Comparison of ENCODE assay signal across 10 cellular contexts in genomic region chr6:170266061-170266825, GRCh38. TPM values are rescaled to one million over a fixed set of nuclear protein-coding genes. Genes with fewer than 3 reads are reported as not detected.
DNase-seq lines count a peak whose midpoint lies in the region; ATAC-seq and TF ChIP-seq lines count a peak whose summit lies in the region.
"Had no signal": no experiment of that assay in that cellular context is flagged by ENCODE, and none has a peak within 500 bp of the region (broad histone marks: within the 10 kb centered on the region; RNA-seq: fewer than 3 reads in every experiment).

No MANE protein-coding gene starts in this region.

- H3K27me3 ChIP-seq in H9 (ENCODE audit: insufficient read depth, low read length) (no peaks in the 10 kb centered on the region), A673 (replicated peaks; ENCODE audit: insufficient read depth, low read depth, low read length, poor library complexity) (no peaks in the 10 kb centered on the region)
- H3K27me3 ChIP-seq: foreskin keratinocyte had no signal

- no peaks in the 10 kb centered on the region for H3K4me1 ChIP-seq in H9 (ENCODE audit: insufficient read depth, low read length)
- no peaks in the 10 kb centered on the region for H3K4me1 ChIP-seq in A673 (ENCODE audit: insufficient read depth, low read length, poor library complexity, severe bottlenecking)
- H3K4me1 ChIP-seq: foreskin keratinocyte had no signal

- H3K27ac Mint-ChIP-seq in H9 = peak overlapping the region in 2 of 3 experiments; percentile 42 to 62; a peak in 2 of 7 replicates
- H3K27ac Mint-ChIP-seq in activated naive CD8-positive, alpha-beta T cell treated with anti-CD3 and anti-CD28 coated beads for 36 hours = no peak overlapping the region
- H3K27ac Mint-ChIP-seq in naive thymus-derived CD8-positive, alpha-beta T cell = no peak overlapping the region
- H3K27ac Mint-ChIP-seq: activated CD8-positive, alpha-beta memory T cell treated with anti-CD3 and anti-CD28 coated beads, Interleukin-2, amount 10 ng/mL, durations not matched to agents 7 days and 5 days had no signal

- H3K23ac ChIP-seq in H9 (ENCODE audit: insufficient read length, low read depth, low read length) = no peak overlapping the region

- H3K4me2 ChIP-seq in H9 (ENCODE audit: insufficient read depth, insufficient read length, low read length) = no peak overlapping the region

- no peak overlapping the region for H3K4ac ChIP-seq in H9 (ENCODE audit: low read depth, low read length)

- no peaks in the 10 kb centered on the region for H3K36me3 Mint-ChIP-seq in H9 (ENCODE audit: insufficient read depth in 1 of 3, low read depth in 3 of 3)
- no peaks in the 10 kb centered on the region for H3K36me3 Mint-ChIP-seq in activated naive CD8-positive, alpha-beta T cell treated with anti-CD3 and anti-CD28 coated beads for 36 hours
- H3K36me3 Mint-ChIP-seq in naive thymus-derived CD8-positive, alpha-beta T cell = no peaks in the 10 kb centered on the region
- H3K36me3 Mint-ChIP-seq: activated CD8-positive, alpha-beta memory T cell treated with anti-CD3 and anti-CD28 coated beads, Interleukin-2, amount 10 ng/mL, durations not matched to agents 7 days and 5 days had no signal

- no peak overlapping the region for H3K4me3 Mint-ChIP-seq in H9
- no peak overlapping the region for H3K4me3 Mint-ChIP-seq in activated naive CD8-positive, alpha-beta T cell treated with anti-CD3 and anti-CD28 coated beads for 36 hours
- no peak overlapping the region for H3K4me3 Mint-ChIP-seq in naive thymus-derived CD8-positive, alpha-beta T cell
- H3K4me3 Mint-ChIP-seq: activated CD8-positive, alpha-beta memory T cell treated with anti-CD3 and anti-CD28 coated beads, Interleukin-2, amount 10 ng/mL, durations not matched to agents 7 days and 5 days had no signal

- no peak overlapping the region for H2BK15ac ChIP-seq in H9 (ENCODE audit: low read depth, low read length)

- H4K20me1 ChIP-seq in H9 (ENCODE audit: control insufficient read depth, insufficient read depth, insufficient read length) = no peaks in the 10 kb centered on the region

- no peak overlapping the region for H4K91ac ChIP-seq in H9 (ENCODE audit: insufficient read length, low read depth, low read length)

- H4K5ac ChIP-seq in H9 (ENCODE audit: insufficient read length, low read depth, low read length) = no peak overlapping the region

- no peak overlapping the region for H3K14ac ChIP-seq in H9 (ENCODE audit: insufficient read depth, low read length)

- no peak overlapping the region for H2BK12ac ChIP-seq in H9 (ENCODE audit: insufficient read length, low read depth, low read length)

- no peak overlapping the region for H2BK20ac ChIP-seq in H9 (ENCODE audit: low read depth, low read length, poor library complexity, severe bottlenecking)

- H3K9ac ChIP-seq in H9 (ENCODE audit: extremely low read depth, insufficient read length, low read length) = no peak overlapping the region

- no peaks in the 10 kb centered on the region for H3K79me2 ChIP-seq in H9 (ENCODE audit: insufficient read depth, low read length)

- CTCF ChIA-PET in A673 (lab: Charles Lee) = no interaction called here

- H3K36me3 ChIP-seq in A673 (ENCODE audit: insufficient read depth, low read length, poor library complexity, severe bottlenecking) = no peaks in the 10 kb centered on the region

- no peak overlapping the region for H2BK5ac ChIP-seq in H9 (ENCODE audit: insufficient read length, low read length)

- H3T11ph ChIP-seq in H9 (ENCODE audit: low read length) = no peak overlapping the region

- no peak for TF ChIP-seq CTCF in H9 (conservative IDR thresholded peaks at IDR 0.05)
- no peak for TF ChIP-seq CTCF in A673 (conservative IDR thresholded peaks at IDR 0.05; ENCODE audit: low read depth, low read length)

- no peaks in the 10 kb centered on the region for H3K23me2 ChIP-seq in H9 (ENCODE audit: insufficient read length, low read depth, low read length, poor library complexity, severe bottlenecking)

- no peak overlapping the region for H2AFZ ChIP-seq in H9 (ENCODE audit: low read length)

- no peak overlapping the region for H2AK5ac ChIP-seq in H9 (ENCODE audit: insufficient read length, low read length)

- H3K27ac ChIP-seq in H9 (ENCODE audit: insufficient read length, low read depth, low read length) = no peak overlapping the region
- H3K27ac ChIP-seq in A673 (ENCODE audit: low read depth, low read length, poor library complexity, severe bottlenecking) = no peak overlapping the region
- H3K27ac ChIP-seq: foreskin keratinocyte had no signal

- H2BK120ac ChIP-seq in H9 (ENCODE audit: low read depth, low read length, poor library complexity, severe bottlenecking) = no peak overlapping the region

- intact Hi-C loops in left cardiac atrium (cut with DNase I) = no loop called here
- intact Hi-C loops in A673 (cut with micrococcal nuclease; ENCODE audit: unreplicated experiment) = no loop called here

- H3K27me3 Mint-ChIP-seq in H9 (ENCODE audit: low read depth) = peaks cover 2% of the 10 kb centered on the region
- peaks cover 3% of the 10 kb centered on the region for H3K27me3 Mint-ChIP-seq in activated naive CD8-positive, alpha-beta T cell treated with anti-CD3 and anti-CD28 coated beads for 36 hours
- peaks cover 0 to 4% (median 0%) of the 10 kb centered on the region in 5 donors for H3K27me3 Mint-ChIP-seq in naive thymus-derived CD8-positive, alpha-beta T cell

- ATAC-seq in left cardiac atrium = peak; percentile 51 to 62
- ATAC-seq in naive thymus-derived CD8-positive, alpha-beta T cell = no peak
- ATAC-seq: activated CD8-positive, alpha-beta memory T cell treated with anti-CD3 and anti-CD28 coated beads, Interleukin-2, amount 10 ng/mL, durations not matched to agents 7 days and 5 days; foreskin keratinocyte had no signal

- H3K79me1 ChIP-seq in H9 (ENCODE audit: insufficient read depth, low read depth, low read length, poor library complexity, severe bottlenecking) = no peaks in the 10 kb centered on the region

- no peak overlapping the region for H3K56ac ChIP-seq in H9 (ENCODE audit: insufficient read length, low read depth, low read length)

- POLR2A ChIA-PET in A673 (lab: Charles Lee; ENCODE audit: low non-redundant PET) = no interaction called here
- POLR2A ChIA-PET in naive thymus-derived CD8-positive, alpha-beta T cell (lab: Charles Lee) = no interaction called here

- peaks cover 21 to 27% of the 10 kb centered on the region in 2 experiments for H3K4me1 Mint-ChIP-seq in H9
- peaks cover 3% of the 10 kb centered on the region for H3K4me1 Mint-ChIP-seq in activated naive CD8-positive, alpha-beta T cell treated with anti-CD3 and anti-CD28 coated beads for 36 hours
- peaks cover 4 to 17% (median 8%) of the 10 kb centered on the region in 4 donors for H3K4me1 Mint-ChIP-seq in naive thymus-derived CD8-positive, alpha-beta T cell
- H3K4me1 Mint-ChIP-seq: activated CD8-positive, alpha-beta memory T cell treated with anti-CD3 and anti-CD28 coated beads, Interleukin-2, amount 10 ng/mL, durations not matched to agents 7 days and 5 days had no signal

- no CpG with 5 or more reads among the region's 18 CpGs for WGBS in H9 (ENCODE audit: extremely low coverage, insufficient read length, low lambda C conversion rate)

- no peak overlapping the region for H4K8ac ChIP-seq in H9 (replicated peaks; ENCODE audit: insufficient read length, low read depth, low read length)

- no peak overlapping the region for H3K4me3 ChIP-seq in A673 (ENCODE audit: low read depth, low read length, poor library complexity, severe bottlenecking)

- H3K18ac ChIP-seq in H9 (ENCODE audit: insufficient read length, low read depth, low read length) = no peak overlapping the region

- no peaks in the 10 kb centered on the region; a peak in 1 of 5 replicates for H3K9me3 Mint-ChIP-seq in H9
- no peaks in the 10 kb centered on the region for H3K9me3 Mint-ChIP-seq in activated naive CD8-positive, alpha-beta T cell treated with anti-CD3 and anti-CD28 coated beads for 36 hours
- no peaks in the 10 kb centered on the region for H3K9me3 Mint-ChIP-seq in naive thymus-derived CD8-positive, alpha-beta T cell

- DNase-seq in H9 (no peak), NOMO-1 treated with dmso at 0.1 percent for 144 hours (lab: John Stamatoyannopoulos, UW; ENCODE audit: unreplicated experiment) (peak; percentile 44), left cardiac atrium (peak; percentile 42), pons (ENCODE audit: low spot score) (peak; percentile 93), A673 (ENCODE audit: low spot score) (no peak)
- no peak for DNase-seq in activated naive CD8-positive, alpha-beta T cell treated with anti-CD3 and anti-CD28 coated beads for 36 hours
- no peak for DNase-seq in activated CD8-positive, alpha-beta memory T cell treated with anti-CD3 and anti-CD28 coated beads, Interleukin-2, amount 50 U/mL, for 48 hours
- DNase-seq in naive thymus-derived CD8-positive, alpha-beta T cell = no peak
- DNase-seq: activated CD8-positive, alpha-beta memory T cell treated with anti-CD3 and anti-CD28 coated beads, Interleukin-2, amount 10 ng/mL, durations not matched to agents 7 days and 5 days; foreskin keratinocyte had no signal

- BruUV-seq in A673 (replicated peaks; lab: Mats Ljungman, UMichigan) = no TSS peak

- H3K9me3 ChIP-seq in H9 (ENCODE audit: control insufficient read depth, low read depth, low read length) (no peaks in the 10 kb centered on the region), A673 (ENCODE audit: low read depth, low read length, poor library complexity, severe bottlenecking) (no peaks in the 10 kb centered on the region)

RNA-seq across cellular contexts. Expression of gene DLL1, which starts 24.6 kb away (rescaled TPM):
- 2.7 and 2.8 TPM in 2 replicates for total RNA-seq in H9 (2021)
- total RNA-seq in left cardiac atrium = 10 to 100 TPM; 19.0 to 26.8 TPM
- total RNA-seq in A673 (2021) = 1.1 and 1.2 TPM in 2 replicates
- total RNA-seq in activated naive CD8-positive, alpha-beta T cell treated with anti-CD3 and anti-CD28 coated beads for 36 hours = 1 to 10 TPM; 4.0 to 4.3 TPM
- total RNA-seq in naive thymus-derived CD8-positive, alpha-beta T cell = 10 to 100 TPM; 14.2 to 15.9 TPM
- polyA plus RNA-seq in naive thymus-derived CD8-positive, alpha-beta T cell = 1 to 10 TPM in 2 of 3 donors, under 1 TPM in 1; 0.34 to 1.5 (median 1.2) TPM

RNA-seq across cellular contexts. Expression of gene FAM120B, which starts 40.3 kb away (rescaled TPM):
- total RNA-seq in H9 (2021) (14.9 and 16.7 TPM in 2 replicates), left cardiac atrium (10 to 100 TPM; 20.8 to 23.2 TPM), A673 (2021) (30.3 and 31.6 TPM in 2 replicates)
- 10 to 100 TPM; 19.4 to 19.7 TPM for total RNA-seq in activated naive CD8-positive, alpha-beta T cell treated with anti-CD3 and anti-CD28 coated beads for 36 hours
- total RNA-seq in naive thymus-derived CD8-positive, alpha-beta T cell = 10 to 100 TPM; 52.0 to 52.4 TPM
- polyA plus RNA-seq in naive thymus-derived CD8-positive, alpha-beta T cell = 10 to 100 TPM; 16.4 to 34.7 (median 29.6) TPM

Comparison
In these comparisons a context has a peak if more than half of its experiments do, and no peak if none do; other contexts are left out.
1. DNase-seq: peak in NOMO-1 treated with dmso at 0.1 percent for 144 hours (single experiment), left cardiac atrium (single experiment) and pons (single experiment); none in H9 (single experiment), A673 (single experiment), activated naive CD8-positive, alpha-beta T cell treated with anti-CD3 and anti-CD28 coated beads for 36 hours (single experiment), activated CD8-positive, alpha-beta memory T cell treated with anti-CD3 and anti-CD28 coated beads, Interleukin-2, amount 50 U/mL, for 48 hours (single experiment) and naive thymus-derived CD8-positive, alpha-beta T cell (0 of 10).
2. H3K27ac Mint-ChIP-seq: peak in H9 (2 of 3); none in activated naive CD8-positive, alpha-beta T cell treated with anti-CD3 and anti-CD28 coated beads for 36 hours (single experiment) and naive thymus-derived CD8-positive, alpha-beta T cell (0 of 10).
3. ATAC-seq: peak in left cardiac atrium (2 of 2); none in naive thymus-derived CD8-positive, alpha-beta T cell (0 of 2).